Comparison of ENCODE assay signal across 20 cellular contexts in the genomic region with DNA sequence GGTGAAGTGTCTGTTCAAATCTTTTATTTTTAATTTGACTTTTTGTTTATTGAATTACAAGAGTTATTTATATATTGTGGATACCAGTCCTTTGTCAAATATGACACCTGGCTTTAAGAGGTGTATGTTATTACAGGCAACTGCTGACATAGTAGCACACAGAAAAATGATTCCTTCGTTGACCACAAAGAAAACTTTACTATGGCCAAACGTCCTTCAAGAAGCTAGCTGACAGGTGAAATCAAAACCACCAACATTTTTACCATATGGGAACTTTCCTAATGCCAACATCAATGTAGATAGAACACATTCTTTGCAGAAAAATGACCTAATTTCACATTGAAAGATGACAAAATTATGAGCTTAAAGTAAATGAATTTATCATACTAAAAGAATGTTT. TPM values are rescaled to one million over a fixed set of nuclear protein-coding genes. Genes with fewer than 3 reads are reported as not detected.
DNase-seq lines count a peak whose midpoint lies in the region; ATAC-seq, FAIRE-seq and TF ChIP-seq lines count a peak whose summit lies in the region.
"Had no signal": no experiment of that assay in that cellular context is flagged by ENCODE, and none has a peak within 500 bp of the region (broad histone marks: within the 10 kb centered on the region; RNA-seq: fewer than 3 reads in every experiment).

No MANE protein-coding gene starts in this region.

- peaks cover 2% of the 10 kb centered on the region for H3K79me1 ChIP-seq in trophoblast cell (ENCODE audit: low read length)

- H3K18ac ChIP-seq in trophoblast cell (ENCODE audit: low read length) = no peak overlapping the region

- TF ChIP-seq EP300 in K562 (IDR thresholded peaks at IDR 0.05; ENCODE audit: low read length) = no peak

- H3K9ac ChIP-seq in GM23248 (no peak overlapping the region), KMS-11 (no peak overlapping the region), K562 (ENCODE audit: insufficient read depth in 1 of 2, low read depth in 2 of 2, low read length in 2 of 2) (no peak overlapping the region), trophoblast cell (ENCODE audit: low read length) (no peak overlapping the region)
- H3K9ac ChIP-seq: BLaER1 treated with 17β-estradiol and CSF1 and Interleukin-3, amounts not matched to agents 10 nM and 100 nM had no signal

- no peak overlapping the region for H4K8ac ChIP-seq in trophoblast cell (ENCODE audit: low read depth, low read length)

- no peak for TF ChIP-seq POLR2A in K562 (conservative IDR thresholded peaks at IDR 0.05)
- TF ChIP-seq POLR2A in body of pancreas (IDR thresholded peaks at IDR 0.05) = no peak

- WGBS in GM23248 (ENCODE audit: low coverage in 1 of 2, low lambda C conversion rate in 2 of 2, missing lambda C conversion rate in 2 of 2), 2 experiments = 53 to 55% methylated on average over 2 of the region's 2 CpGs
- 26% methylated on average over 2 of the region's 2 CpGs for WGBS in K562 (ENCODE audit: insufficient coverage, low coverage, missing lambda C conversion rate)
- 44 to 47% methylated on average over 2 of the region's 2 CpGs for WGBS in body of pancreas, 2 donors
- no CpG with 5 or more reads among the region's 2 CpGs for WGBS in trophoblast cell (ENCODE audit: extremely low coverage, insufficient coverage, insufficient read length)

- H3K79me2 ChIP-seq in GM23248 (ENCODE audit: insufficient read depth) (no peaks in the 10 kb centered on the region), KMS-11 (ENCODE audit: insufficient read depth, low read depth) (no peaks in the 10 kb centered on the region), K562 (ENCODE audit: control insufficient read depth, insufficient read depth, low read length) (no peaks in the 10 kb centered on the region), trophoblast cell (ENCODE audit: control insufficient read depth, insufficient read depth, low read length, poor library complexity) (no peaks in the 10 kb centered on the region)

- no peak overlapping the region for H4K91ac ChIP-seq in trophoblast cell (ENCODE audit: low read depth, low read length)

- no TSS peak for BruUV-seq in K562 (replicated peaks; lab: Mats Ljungman, UMichigan)

- CTCF ChIA-PET in K562 (lab: Yijun Ruan, JAX; ENCODE audit: low intra/inter-chr PET ratio) = no interaction called here

- H4K20me1 ChIP-seq in GM23248 (ENCODE audit: insufficient read depth) (no peaks in the 10 kb centered on the region), KMS-11 (ENCODE audit: insufficient read depth) (no peaks in the 10 kb centered on the region), K562 (replicated peaks; ENCODE audit: control insufficient read depth, insufficient read depth, low read length) (no peaks in the 10 kb centered on the region)
- H4K20me1 ChIP-seq: BLaER1 treated with 17β-estradiol and CSF1 and Interleukin-3, amounts not matched to agents 10 nM and 100 nM had no signal

- no peaks in the 10 kb centered on the region for H3K9me3 Mint-ChIP-seq in stimulated activated naive CD8-positive, alpha-beta T cell treated with anti-CD3 and anti-CD28 coated beads, Interleukin-15, amount 100 ng/mL, for 72 hours
- H3K9me3 Mint-ChIP-seq: CD8-positive, alpha-beta T cell; GM23338; H9; IgD-negative memory B cell had no signal

- no peak overlapping the region for H2BK120ac ChIP-seq in trophoblast cell (ENCODE audit: insufficient read depth, low read length, poor library complexity)

- no peak overlapping the region for H3K14ac ChIP-seq in trophoblast cell (ENCODE audit: low read length)

- no peak overlapping the region for H3K4ac ChIP-seq in trophoblast cell (ENCODE audit: low read depth, low read length)

- no peak for FAIRE-seq in K562 (lab: Jason Lieb, UNC)
- FAIRE-seq: A204.1, G401.6, GM12891, HTR-8/SVneo had no signal

- no peak for TF ChIP-seq CTCF in KMS-11 (conservative IDR thresholded peaks at IDR 0.05; ENCODE audit: low read depth, low read length)
- TF ChIP-seq CTCF in K562 (IDR thresholded peaks at IDR 0.05 in 2 of 3, conservative IDR thresholded peaks at IDR 0.05 in 1 of 3; ENCODE audit: insufficient read depth in 2 of 3, low read depth in 1 of 3, low read length in 3 of 3) = no peak
- TF ChIP-seq CTCF in body of pancreas (IDR thresholded peaks at IDR 0.05) = no peak

- H3K4me2 ChIP-seq in GM23248 (ENCODE audit: unreplicated experiment) = peak overlapping the region; percentile 2
- peak overlapping the region; percentile 15 for H3K4me2 ChIP-seq in KMS-11
- no peak overlapping the region for H3K4me2 ChIP-seq in K562 (ENCODE audit: insufficient read depth, low read length)
- H3K4me2 ChIP-seq in trophoblast cell (ENCODE audit: low read length) = no peak overlapping the region
- H3K4me2 ChIP-seq: BLaER1 treated with 17β-estradiol and CSF1 and Interleukin-3, amounts not matched to agents 10 nM and 100 nM; GM23338 had no signal

- H3K27me3 ChIP-seq in GM23248 (replicated peaks; ENCODE audit: insufficient read depth) = no peaks in the 10 kb centered on the region
- H3K27me3 ChIP-seq in KMS-11 (ENCODE audit: insufficient read depth, low read depth) = no peaks in the 10 kb centered on the region
- H3K27me3 ChIP-seq in K562 (ENCODE audit: control insufficient read depth in 2 of 2, insufficient read depth in 2 of 2, low read length in 2 of 2) = no peaks in the 10 kb centered on the region
- H3K27me3 ChIP-seq in body of pancreas = no peaks in the 10 kb centered on the region
- H3K27me3 ChIP-seq in trophoblast cell (ENCODE audit: insufficient read depth, low read length) = no peaks in the 10 kb centered on the region
- H3K27me3 ChIP-seq: BLaER1 treated with 17β-estradiol and CSF1 and Interleukin-3, amounts not matched to agents 10 nM and 100 nM had no signal

- intact Hi-C loops in K562 (cut with micrococcal nuclease) = no loop called here
- intact Hi-C loops in body of pancreas (cut with DNase I) = no loop called here

- H3K9me2 ChIP-seq in GM23248 (ENCODE audit: insufficient read depth) = no peaks in the 10 kb centered on the region

- POLR2A ChIA-PET in K562 (lab: Yijun Ruan, JAX) = interaction anchor here (1.4 kb wide), 1 partner anchor 9 kb away, joined by 7 read pairs; no protein-coding TSS in a partner anchor

- no peaks in the 10 kb centered on the region for H3K36me3 ChIP-seq in GM23248 (ENCODE audit: low read depth)
- no peaks in the 10 kb centered on the region for H3K36me3 ChIP-seq in KMS-11 (ENCODE audit: insufficient read depth)
- no peaks in the 10 kb centered on the region for H3K36me3 ChIP-seq in K562 (ENCODE audit: control insufficient read depth, insufficient read depth, low read length)
- no peaks in the 10 kb centered on the region for H3K36me3 ChIP-seq in body of pancreas (replicated peaks in 1 of 2; ENCODE audit: insufficient read depth in 1 of 2, low read depth in 2 of 2)
- H3K36me3 ChIP-seq in trophoblast cell (ENCODE audit: control insufficient read depth in 1 of 2, insufficient read depth in 2 of 2, low read length in 2 of 2) = no peaks in the 10 kb centered on the region
- H3K36me3 ChIP-seq: BLaER1 treated with 17β-estradiol and CSF1 and Interleukin-3, amounts not matched to agents 10 nM and 100 nM had no signal

- H3K27ac Mint-ChIP-seq in stimulated activated naive CD8-positive, alpha-beta T cell treated with anti-CD3 and anti-CD28 coated beads, Interleukin-15, amount 100 ng/mL, for 72 hours = no peak overlapping the region
- H3K27ac Mint-ChIP-seq: B cell; CD8-positive, alpha-beta T cell; GM23338; H9; IgD-negative memory B cell had no signal

- H2AFZ ChIP-seq in GM23248 (no peak overlapping the region), KMS-11 (ENCODE audit: low read depth) (no peak overlapping the region), K562 (ENCODE audit: low read depth, low read length) (peak overlapping the region; percentile 69), trophoblast cell (ENCODE audit: insufficient read depth, low read length, poor library complexity) (no peak overlapping the region)
- H2AFZ ChIP-seq: GM23338 had no signal

- H3K27ac ChIP-seq in GM23248 (no peak overlapping the region), KMS-11 (peak overlapping the region; percentile 46; the same call in 1 of the 2 replicates), K562 (ENCODE audit: extremely low read depth, low read depth, low read length) (no peak overlapping the region), body of pancreas (no peak overlapping the region), trophoblast cell (ENCODE audit: low read depth, low read length) (no peak overlapping the region)
- H3K27ac ChIP-seq: BLaER1 treated with 17β-estradiol and CSF1 and Interleukin-3, amounts not matched to agents 10 nM and 100 nM had no signal

- H4K12ac ChIP-seq in trophoblast cell (ENCODE audit: low read depth, low read length) = no peak overlapping the region

- H3K27me3 Mint-ChIP-seq in stimulated activated naive CD8-positive, alpha-beta T cell treated with anti-CD3 and anti-CD28 coated beads, Interleukin-15, amount 100 ng/mL, for 72 hours = peaks cover 24% of the 10 kb centered on the region

- no peak overlapping the region for H3K4me3 Mint-ChIP-seq in stimulated activated naive CD8-positive, alpha-beta T cell treated with anti-CD3 and anti-CD28 coated beads, Interleukin-15, amount 100 ng/mL, for 72 hours
- H3K4me3 Mint-ChIP-seq: B cell; CD8-positive, alpha-beta T cell; GM23338; H9; IgD-negative memory B cell had no signal

- no peak overlapping the region for H2BK12ac ChIP-seq in trophoblast cell (ENCODE audit: low read length)

- in situ Hi-C loops in GM23248 (cut with MboI) (no loop called here), K562 (cut with MboI) (no loop called here)

- no peak for TF ChIP-seq RAD21 in K562 (CRISPR knock-in tag; conservative IDR thresholded peaks at IDR 0.05 in 1 of 2, IDR thresholded peaks at IDR 0.05 in 1 of 2)

- H3K4me1 Mint-ChIP-seq in stimulated activated naive CD8-positive, alpha-beta T cell treated with anti-CD3 and anti-CD28 coated beads, Interleukin-15, amount 100 ng/mL, for 72 hours = peaks cover 6% of the 10 kb centered on the region
- H3K4me1 Mint-ChIP-seq: B cell, IgD-negative memory B cell had no signal

- no peak overlapping the region for H2AK5ac ChIP-seq in trophoblast cell (ENCODE audit: low read length)

- no peak overlapping the region for H3K23ac ChIP-seq in trophoblast cell (ENCODE audit: low read length)

- no peak overlapping the region for H2BK5ac ChIP-seq in trophoblast cell (ENCODE audit: low read depth, low read length, poor library complexity)

- H3K4me3 ChIP-seq in GM23248 (no peak overlapping the region), KMS-11 (IDR thresholded peaks at IDR 0.05; ENCODE audit: insufficient read depth, low read depth, low read length) (no peak overlapping the region), K562 (no peak overlapping the region), body of pancreas (no peak overlapping the region), trophoblast cell (ENCODE audit: low read depth, low read length) (no peak overlapping the region)
- H3K4me3 ChIP-seq: BLaER1 treated with 17β-estradiol and CSF1 and Interleukin-3, amounts not matched to agents 10 nM and 100 nM; GM23338 had no signal

- no peak for DNase-seq in GM23248
- DNase-seq in RPMI8226 = peak; percentile 37
- DNase-seq in K562 (ENCODE audit: extremely low read depth in 1 of 4, low spot score in 3 of 4) = no peak
- DNase-seq in stimulated activated naive CD8-positive, alpha-beta T cell treated with anti-CD3 and anti-CD28 coated beads, Interleukin-15, amount 100 ng/mL, for 72 hours = no peak
- DNase-seq in body of pancreas = no peak
- DNase-seq in activated CD4-positive, CD25-positive, alpha-beta regulatory T cell treated with anti-CD3 and anti-CD28 coated beads, Interleukin-2, amount 50 U/mL, for 72 hours = no peak
- no peak for DNase-seq in trophoblast cell
- DNase-seq: Calu3; CD8-positive, alpha-beta T cell; H9; KG1 had no signal

- H3F3A ChIP-seq in GM23248 (ENCODE audit: insufficient read depth) = 0 out of 2 replicates have a peak, but pooled peaks cover 10% of the 10 kb centered on the region

- no peaks in the 10 kb centered on the region for H3K9me3 ChIP-seq in GM23248 (ENCODE audit: low read depth)
- H3K9me3 ChIP-seq in K562 (replicated peaks; ENCODE audit: control insufficient read depth, insufficient read depth, low read depth, low read length) = no peaks in the 10 kb centered on the region
- no peaks in the 10 kb centered on the region for H3K9me3 ChIP-seq in body of pancreas
- no peaks in the 10 kb centered on the region for H3K9me3 ChIP-seq in trophoblast cell (ENCODE audit: insufficient read depth, low read depth, low read length)
- H3K9me3 ChIP-seq: BLaER1 treated with 17β-estradiol and CSF1 and Interleukin-3, amounts not matched to agents 10 nM and 100 nM had no signal

- H3K4me1 ChIP-seq in GM23248 (ENCODE audit: insufficient read depth) = peaks cover 13% of the 10 kb centered on the region
- H3K4me1 ChIP-seq in KMS-11 (ENCODE audit: low read depth, poor library complexity, severe bottlenecking) = peaks cover 39% of the 10 kb centered on the region
- peaks cover 3 to 11% of the 10 kb centered on the region in 2 experiments; a peak in 3 of 5 replicates for H3K4me1 ChIP-seq in K562 (replicated peaks in 1 of 2; ENCODE audit: control insufficient read depth in 2 of 2, insufficient read depth in 2 of 2, low read length in 2 of 2)
- H3K4me1 ChIP-seq in body of pancreas = no peaks in the 10 kb centered on the region
- peaks cover 0 to 2% of the 10 kb centered on the region in 2 experiments for H3K4me1 ChIP-seq in trophoblast cell (ENCODE audit: control insufficient read depth in 1 of 2, insufficient read depth in 2 of 2, low read length in 2 of 2)

- no peaks in the 10 kb centered on the region for H3K9me1 ChIP-seq in K562 (ENCODE audit: control insufficient read depth, insufficient read depth, low read length)

- no peak for ATAC-seq in K562
- no peak for ATAC-seq in stimulated activated naive CD8-positive, alpha-beta T cell treated with anti-CD3 and anti-CD28 coated beads, Interleukin-15, amount 100 ng/mL, for 72 hours
- ATAC-seq in body of pancreas = no peak
- ATAC-seq: CD8-positive, alpha-beta T cell; GM23338 had no signal

RNA-seq across cellular contexts. Expression of gene SRBD1, which starts 6.4 kb away (rescaled TPM):
- total RNA-seq in GM23248 (2014; rRNA removed; shearing (Covaris generic)) = 13.0 and 19.2 TPM in 2 replicates
- polyA plus RNA-seq in GM23248 (2016; fragmentation: Nextera tagmentation; extraction: Ambion mirVana) (8.1 and 9.9 TPM in 2 replicates), K562 (2011; rRNA removed) (9.4 and 12.6 TPM in 2 replicates), K562 (2014; fragmentation: Illumina TruSeq; extraction: Trizol) (12.5 and 15.5 TPM in 2 replicates), K562 (2014; fragmentation: Nextera tagmentation; extraction: Ambion mirVana) (10 to 100 TPM in 1 of 2 experiments, 1 to 10 TPM in 1; 6.9 to 16.2 TPM), K562 (2014; rRNA removed) (7.8 and 8.3 TPM in 2 replicates)
- total RNA-seq in K562 (2011; cell fraction: chromatin; rRNA removed; ENCODE audit: low replicate concordance) = 17.6 and 65.7 TPM in 2 replicates
- 9.3 and 12.1 TPM in 2 replicates for total RNA-seq in K562 (2011; cell fraction: nucleolus; rRNA removed)
- total RNA-seq in K562 (2011; cell fraction: nucleoplasm; rRNA removed) = 18.6 and 21.4 TPM in 2 replicates
- total RNA-seq in K562 (2014; rRNA removed) (14.7 and 16.1 TPM in 2 replicates), K562 (2014; rRNA removed; fragmentation: Illumina TruSeq; extraction: Trizol) (23.2 and 28.0 TPM in 2 replicates), K562 (2015; rRNA removed; fragmentation: Illumina TruSeq; extraction: Trizol) (19.5 and 21.3 TPM in 2 replicates), K562 (2021) (13.0 and 14.6 TPM in 2 replicates), body of pancreas (10 to 100 TPM; 14.8 to 21.4 TPM)
- polyA plus RNA-seq in K562 (2011; cell fraction: cytosol; rRNA removed) = 2.2 and 4.4 TPM in 2 replicates
- 7.7 and 10.2 TPM in 2 replicates for polyA plus RNA-seq in K562 (2011; cell fraction: nucleus; rRNA removed)
- 8.7 and 10.8 TPM in 2 replicates for polyA plus RNA-seq in K562 (2012)
- 44.2 and 47.9 TPM in 2 replicates for polyA minus RNA-seq in K562 (2011; rRNA and poly(A)+ RNA removed)
- 8.1 and 12.8 TPM in 2 replicates for polyA minus RNA-seq in K562 (2011; cell fraction: cytosol; rRNA and poly(A)+ RNA removed)
- 27.5 and 45.9 TPM in 2 replicates for polyA minus RNA-seq in K562 (2011; cell fraction: nucleus; rRNA and poly(A)+ RNA removed)
- polyA plus RNA-seq in trophoblast cell (2013) = 9.2 and 9.6 TPM in 2 replicates

RNA-seq across cellular contexts. Expression of gene PRKCE, which starts 34.0 kb away (rescaled TPM):
- 5.9 and 15.7 TPM in 2 replicates for total RNA-seq in GM23248 (2014; rRNA removed; shearing (Covaris generic))
- polyA plus RNA-seq in GM23248 (2016; fragmentation: Nextera tagmentation; extraction: Ambion mirVana) (7.0 TPM in 2 replicates), K562 (2011; rRNA removed) (0.19 and 0.21 TPM in 2 replicates), K562 (2014; fragmentation: Illumina TruSeq; extraction: Trizol) (0.22 and 0.33 TPM in 2 replicates), K562 (2014; fragmentation: Nextera tagmentation; extraction: Ambion mirVana) (under 1 TPM in 1 of 2 experiments, not detected in 1; 0.06 TPM), K562 (2014; rRNA removed) (0.26 and 0.48 TPM in 2 replicates)
- 0.86 and 1.5 TPM in 2 replicates for total RNA-seq in K562 (2011; cell fraction: chromatin; rRNA removed; ENCODE audit: low replicate concordance)
- 0.67 and 1.2 TPM in 2 replicates for total RNA-seq in K562 (2011; cell fraction: nucleolus; rRNA removed)
- 0.92 and 1.0 TPM in 2 replicates for total RNA-seq in K562 (2011; cell fraction: nucleoplasm; rRNA removed)
- total RNA-seq in K562 (2014; rRNA removed) (0.18 and 0.20 TPM in 2 replicates), K562 (2014; rRNA removed; fragmentation: Illumina TruSeq; extraction: Trizol) (0.11 and 0.48 TPM in 2 replicates), K562 (2015; rRNA removed; fragmentation: Illumina TruSeq; extraction: Trizol) (0.41 and 0.69 TPM in 2 replicates), K562 (2021) (0.58 and 1.0 TPM in 2 replicates), body of pancreas (10 to 100 TPM in 1 of 2 donors, 1 to 10 TPM in 1; 7.3 to 20.8 TPM)
- polyA plus RNA-seq in K562 (2011; cell fraction: cytosol; rRNA removed) = 0.06 and 0.15 TPM in 2 replicates
- 0.29 and 0.67 TPM in 2 replicates for polyA plus RNA-seq in K562 (2011; cell fraction: nucleus; rRNA removed)
- polyA plus RNA-seq in K562 (2012) = 0.17 and 1.1 TPM in 2 replicates
- 0.18 TPM in 2 replicates for polyA minus RNA-seq in K562 (2011; rRNA and poly(A)+ RNA removed)
- polyA minus RNA-seq in K562 (2011; cell fraction: cytosol; rRNA and poly(A)+ RNA removed) = not detected in 2 replicates
- 0.33 and 0.54 TPM in 2 replicates for polyA minus RNA-seq in K562 (2011; cell fraction: nucleus; rRNA and poly(A)+ RNA removed)
- polyA plus RNA-seq in trophoblast cell (2013) = 5.3 and 6.0 TPM in 2 replicates

Comparison
In these comparisons a context has a peak if more than half of its experiments do, and no peak if none do; other contexts are left out.
1. H3K4me2 ChIP-seq: peak in GM23248 (single experiment) and KMS-11 (single experiment); none in K562 (single experiment) and trophoblast cell (single experiment).